ENCODE assay signal across 9 cellular contexts in genomic region chr1:233938476-233938875, GRCh38. TPM values are rescaled to one million over a fixed set of nuclear protein-coding genes. Genes with fewer than 3 reads are reported as not detected.
"Had no signal": no experiment of that assay in that cellular context is flagged by ENCODE, and none has a peak within 500 bp of the region (broad histone marks: within the 10 kb centered on the region; RNA-seq: fewer than 3 reads in every experiment).

No MANE protein-coding gene starts in this region.

- FAIRE-seq: G401.6, GM12878, GM12891, GM12892, GM18507, GM19239 had no signal

- DNase-seq: GDM1, GF-D8 had no signal

- H3K4me3 ChIP-seq: GM12878 had no signal

- ATAC-seq: GM12878 had no signal

RNA-seq across cellular contexts. Expression of gene SLC35F3, which starts 34.0 kb away (rescaled TPM):
- total RNA-seq: G401 had no signal
